In genomic region chr9:127612993-127613954, GRCh38 we compare ENCODE assay signal across 1 cellular context.
TF ChIP-seq lines count a peak whose summit lies in the region.

No MANE protein-coding gene starts in this region.

TF ChIP-seq in K562, 482 proteins besides CTCF, POLR2A, EP300 and RAD21 (continued from another document):
- peak; percentile 53 for TF ChIP-seq KDM5B (IDR thresholded peaks at IDR 0.05; ENCODE audit: insufficient replicate concordance, low read depth, low read length)
- TF ChIP-seq ZFX (CRISPR knock-in tag; IDR thresholded peaks at IDR 0.05) = peak; percentile 34; the same call in 1 of the 2 replicates
- TF ChIP-seq SIRT6 (IDR thresholded peaks at IDR 0.05; ENCODE audit: low read depth, low read length) = no peak
- TF ChIP-seq UBTF (IDR thresholded peaks at IDR 0.05; ENCODE audit: borderline replicate concordance in 1 of 2, low read depth in 2 of 2, low read length in 2 of 2) = peak; percentile 87 to 88; a peak in 2 of 4 replicates
- TF ChIP-seq ARID4B (CRISPR knock-in tag; IDR thresholded peaks at IDR 0.05) = 0 out of 2 replicates have a peak, but pooled peaks have one; percentile 40
- no peak for TF ChIP-seq ZNF224 (CRISPR knock-in tag; IDR thresholded peaks at IDR 0.05)
- TF ChIP-seq HNRNPH1 (optimal IDR thresholded peaks at IDR 0.05; ENCODE audit: low read depth, low read length) = no peak
- no peak for TF ChIP-seq FOXA3 (CRISPR knock-in tag; conservative IDR thresholded peaks at IDR 0.05 in 1 of 2, IDR thresholded peaks at IDR 0.05 in 1 of 2)
- TF ChIP-seq ZBTB40 (IDR thresholded peaks at IDR 0.05) = 0 out of 2 replicates have a peak, but pooled peaks have one; percentile 49
- no peak for TF ChIP-seq ZBTB40 (CRISPR knock-in tag; IDR thresholded peaks at IDR 0.05)
- TF ChIP-seq RBBP5 (IDR thresholded peaks at IDR 0.05; ENCODE audit: borderline replicate concordance, insufficient read depth, low read length, poor library complexity, severe bottlenecking) = peak; percentile 71
- peak; percentile 39 to 66; a peak in 3 of 4 replicates for TF ChIP-seq KDM1A (IDR thresholded peaks at IDR 0.05)
- TF ChIP-seq NONO (IDR thresholded peaks at IDR 0.05; ENCODE audit: low read depth in 2 of 2, low read length in 1 of 2) = no peak
- TF ChIP-seq CTBP1 (IDR thresholded peaks at IDR 0.05; ENCODE audit: borderline replicate concordance) = peak; percentile 79
- TF ChIP-seq DNMT1 (IDR thresholded peaks at IDR 0.05) = no peak
- TF ChIP-seq SMAD3 (CRISPR knock-in tag; conservative IDR thresholded peaks at IDR 0.05) = no peak
- 0 out of 2 replicates have a peak, but pooled peaks have one; percentile 30 for TF ChIP-seq SMARCE1 (IDR thresholded peaks at IDR 0.05)
- TF ChIP-seq MAZ (CRISPR knock-in tag; conservative IDR thresholded peaks at IDR 0.05 in 1 of 2, IDR thresholded peaks at IDR 0.05 in 1 of 2) = peak; percentile 36 to 66; a peak in 3 of 4 replicates
- no peak for TF ChIP-seq CREB3 (tag; conservative IDR thresholded peaks at IDR 0.05; ENCODE audit: low read depth)
- TF ChIP-seq BCOR (IDR thresholded peaks at IDR 0.05) = peak; percentile 73
- 0 out of 2 replicates have a peak, but pooled peaks have one; percentile 25 for TF ChIP-seq GABPA (tag; conservative IDR thresholded peaks at IDR 0.05; ENCODE audit: low read depth)
- TF ChIP-seq EGR1 (conservative IDR thresholded peaks at IDR 0.05) = peak; percentile 66
- TF ChIP-seq POLR2G (IDR thresholded peaks at IDR 0.05; ENCODE audit: low read depth, low read length) = peak; percentile 57
- peak; percentile 36; the same call in 1 of the 2 replicates for TF ChIP-seq RB1 (IDR thresholded peaks at IDR 0.05; ENCODE audit: low read depth)
- TF ChIP-seq CREM (IDR thresholded peaks at IDR 0.05; ENCODE audit: low read depth) = peak; percentile 25; the same call in 1 of the 2 replicates
- peak; percentile 39; the same call in 1 of the 2 replicates for TF ChIP-seq SP1 (CRISPR knock-in tag; IDR thresholded peaks at IDR 0.05)
